Comparison of ENCODE assay signal across 31 cellular contexts in genomic region chrX:123625477-123625876, GRCh38.
"Had no signal": no experiment of that assay in that cellular context is flagged by ENCODE, and none has a peak within 500 bp of the region (broad histone marks: within the 10 kb centered on the region; RNA-seq: fewer than 3 reads in every experiment).

No MANE protein-coding gene starts in this region.

- H3K27ac ChIP-seq: Peyer's patch, SJSA1 had no signal

- DNase-seq: Kasumi-1, MG63, NCI-H1048, NCI-H1092 treated with DMSO at 0.1 percent for 48 hours, NCI-H1105 treated with DMSO at 0.1 percent for 48 hours, NCI-H1417, NCI-H1436, NCI-H146, NCI-H1694, NCI-H187, NCI-H1930, NCI-H2029 treated with DMSO at 0.1 percent for 48 hours, NCI-H2081 treated with DMSO at 0.1 percent for 48 hours, NCI-H2107, NCI-H2171, NCI-H226, NCI-H446 treated with DMSO at 0.1 percent for 48 hours, NCI-H510A, NCI-H524, NCI-H526, NCI-H69, NCI-H748 treated with DMSO at 0.1 percent for 48 hours, NCI-H82, PC-3, Peyer's patch, Right ventricle myocardium superior, RPMI8226, SHP77 treated with DMSO at 0.1 percent for 48 hours, SK-N-SH, SW 1271 had no signal

- H3K4me1 ChIP-seq: Peyer's patch had no signal

- H3K4me2 ChIP-seq: SK-N-SH had no signal

- H3K9ac ChIP-seq: SK-N-SH had no signal

- H3K27me3 ChIP-seq: MG63, Peyer's patch, SJSA1 had no signal

- ATAC-seq: PC-3 had no signal

- H3K4me3 ChIP-seq: MG63, Peyer's patch, SJSA1 had no signal

- H3K9me3 ChIP-seq: MG63, Peyer's patch, SJSA1, SK-N-SH had no signal
